Comparison of ENCODE assay signal across 8 cellular contexts in the genomic region with DNA sequence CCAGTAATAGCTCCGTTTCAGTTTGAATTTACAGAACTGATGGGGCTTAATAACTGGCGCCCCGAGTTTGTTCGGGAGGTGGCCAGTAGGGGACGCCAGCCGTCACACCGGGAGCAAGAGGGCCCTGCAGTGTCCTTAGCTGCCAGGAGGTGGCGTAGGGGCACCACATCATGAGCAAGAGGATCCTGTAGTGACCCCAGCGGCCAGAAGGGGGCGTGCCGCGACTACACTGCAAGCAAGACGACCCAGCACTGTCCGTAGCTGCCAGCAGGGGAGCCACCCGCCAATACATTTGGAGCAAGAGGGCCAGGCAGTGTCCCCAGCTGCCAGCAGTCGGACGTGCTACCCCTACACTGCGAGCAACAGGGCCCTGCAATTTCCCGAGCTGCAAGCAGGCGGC.
DNase-seq lines count a peak whose midpoint lies in the region; ATAC-seq and TF ChIP-seq lines count a peak whose summit lies in the region.

No MANE protein-coding gene starts in this region.

- H3K36me3 Mint-ChIP-seq in activated B cell treated with CpG ODN at 0.5 μM for 24 hours (ENCODE audit: low read depth): no peaks in the 10 kb centered on the region
- no peaks in the 10 kb centered on the region for H3K36me3 Mint-ChIP-seq in natural killer cell treated with Interleukin-12 subunit alpha and Interleukin-12 subunit beta and Interleukin-15 and Interleukin-18, amount 100 ng/mL, for 72 hours

- no peak overlapping the region for H3K4me3 ChIP-seq in H7 (ENCODE audit: insufficient read depth, low read depth, low read length)

- peak; percentile 52 for DNase-seq in H7
- DNase-seq in activated B cell treated with CpG ODN at 0.5 μM for 24 hours: no peak
- DNase-seq in dermis blood vessel endothelial cell: peak; percentile 75
- no peak for DNase-seq in natural killer cell treated with Interleukin-12 subunit alpha and Interleukin-12 subunit beta and Interleukin-15 and Interleukin-18, amount 100 ng/mL, for 72 hours (ENCODE audit: low spot score)
- DNase-seq in AG20443 (ENCODE audit: low spot score): no peak

- no peaks in the 10 kb centered on the region for H3K9me3 Mint-ChIP-seq in activated B cell treated with CpG ODN at 0.5 μM for 24 hours
- no peaks in the 10 kb centered on the region for H3K9me3 Mint-ChIP-seq in natural killer cell treated with Interleukin-12 subunit alpha and Interleukin-12 subunit beta and Interleukin-15 and Interleukin-18, amount 100 ng/mL, for 72 hours

- H3K4me1 Mint-ChIP-seq in activated B cell treated with CpG ODN at 0.5 μM for 24 hours: no peaks in the 10 kb centered on the region
- no peaks in the 10 kb centered on the region for H3K4me1 Mint-ChIP-seq in natural killer cell treated with Interleukin-12 subunit alpha and Interleukin-12 subunit beta and Interleukin-15 and Interleukin-18, amount 100 ng/mL, for 72 hours (ENCODE audit: low read depth in 2 of 2)

- CTCF ChIA-PET in activated B cell treated with CpG ODN at 0.5 μM for 24 hours (lab: Charles Lee): no interaction called here

- H3K27me3 ChIP-seq in H7 (ENCODE audit: control insufficient read depth, insufficient read depth, low read length): no peaks in the 10 kb centered on the region

- intact Hi-C loops in activated B cell treated with CpG ODN at 0.5 μM for 24 hours (cut with micrococcal nuclease): no loop called here

- TF ChIP-seq CTCF in activated B cell treated with CpG ODN at 0.5 μM for 24 hours (IDR thresholded peaks at IDR 0.05): no peak

- H3K36me3 ChIP-seq in H7 (replicated peaks; ENCODE audit: control insufficient read depth, insufficient read depth, low read length): no peaks in the 10 kb centered on the region

- ATAC-seq in activated B cell treated with CpG ODN at 0.5 μM for 24 hours (ENCODE audit: low read depth) (peak; percentile 42), GM21576 (IDR thresholded peaks at IDR 0.05; ENCODE audit: unreplicated experiment) (no peak), GM21528 (IDR thresholded peaks at IDR 0.05; ENCODE audit: low FRiP score, unreplicated experiment) (no peak), GM21381 (IDR thresholded peaks at IDR 0.05; ENCODE audit: unreplicated experiment) (no peak)
- peak; percentile 57 to 68 for ATAC-seq in natural killer cell treated with Interleukin-12 subunit alpha and Interleukin-12 subunit beta and Interleukin-15 and Interleukin-18, amount 100 ng/mL, for 72 hours

- H3K27ac Mint-ChIP-seq in activated B cell treated with CpG ODN at 0.5 μM for 24 hours: no peak overlapping the region
- no peak overlapping the region for H3K27ac Mint-ChIP-seq in natural killer cell treated with Interleukin-12 subunit alpha and Interleukin-12 subunit beta and Interleukin-15 and Interleukin-18, amount 100 ng/mL, for 72 hours

- H3K27me3 Mint-ChIP-seq in activated B cell treated with CpG ODN at 0.5 μM for 24 hours: no peaks in the 10 kb centered on the region
- peaks cover 0 to 12% of the 10 kb centered on the region in 2 donors for H3K27me3 Mint-ChIP-seq in natural killer cell treated with Interleukin-12 subunit alpha and Interleukin-12 subunit beta and Interleukin-15 and Interleukin-18, amount 100 ng/mL, for 72 hours

- POLR2A ChIA-PET in activated B cell treated with CpG ODN at 0.5 μM for 24 hours (lab: Charles Lee): no interaction called here

- no peak overlapping the region for H3K4me3 Mint-ChIP-seq in activated B cell treated with CpG ODN at 0.5 μM for 24 hours
- no peak overlapping the region for H3K4me3 Mint-ChIP-seq in natural killer cell treated with Interleukin-12 subunit alpha and Interleukin-12 subunit beta and Interleukin-15 and Interleukin-18, amount 100 ng/mL, for 72 hours

Comparison
In these comparisons a context has a peak if more than half of its experiments do, and no peak if none do; other contexts are left out.
1. DNase-seq: peak in H7 (single experiment) and dermis blood vessel endothelial cell (single experiment); none in activated B cell treated with CpG ODN at 0.5 μM for 24 hours (single experiment), natural killer cell treated with Interleukin-12 subunit alpha and Interleukin-12 subunit beta and Interleukin-15 and Interleukin-18, amount 100 ng/mL, for 72 hours (single experiment) and AG20443 (single experiment).
2. ATAC-seq: peak in activated B cell treated with CpG ODN at 0.5 μM for 24 hours (single experiment) and natural killer cell treated with Interleukin-12 subunit alpha and Interleukin-12 subunit beta and Interleukin-15 and Interleukin-18, amount 100 ng/mL, for 72 hours (2 of 2); none in GM21576 (single experiment), GM21528 (single experiment) and GM21381 (single experiment).